Comparison of ENCODE assay signal across 14 cellular contexts in the genomic region with DNA sequence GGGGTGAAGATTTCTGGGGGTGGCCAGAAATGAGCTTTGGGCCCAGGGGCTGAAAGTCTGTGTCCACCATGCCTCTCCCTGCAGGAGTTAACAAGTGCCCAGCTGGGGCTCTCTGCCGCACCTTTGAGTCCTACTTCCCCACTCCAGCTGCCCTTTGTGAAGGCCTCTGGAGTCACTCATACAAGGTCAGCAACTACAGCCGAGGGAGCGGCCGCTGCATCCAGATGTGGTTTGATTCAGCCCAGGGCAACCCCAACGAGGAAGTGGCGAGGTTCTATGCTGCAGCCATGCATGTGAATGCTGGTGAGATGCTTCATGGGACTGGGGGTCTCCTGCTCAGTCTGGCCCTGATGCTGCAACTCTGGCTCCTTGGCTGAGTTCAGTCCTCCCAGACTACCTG. TPM values are rescaled to one million over a fixed set of nuclear protein-coding genes. Genes with fewer than 3 reads are reported as not detected.
DNase-seq lines count a peak whose midpoint lies in the region; ATAC-seq and TF ChIP-seq lines count a peak whose summit lies in the region.
"Had no signal": no experiment of that assay in that cellular context is flagged by ENCODE, and none has a peak within 500 bp of the region (broad histone marks: within the 10 kb centered on the region; RNA-seq: fewer than 3 reads in every experiment).

No MANE protein-coding gene starts in this region.

- 80 to 81% methylated on average over 1 to 6 of the region's 6 CpGs for WGBS in testis, 2 donors

- H3K9me2 ChIP-seq in OCI-LY1 (ENCODE audit: low read depth, low read length), result no peaks in the 10 kb centered on the region

- no peaks in the 10 kb centered on the region for H3K36me3 ChIP-seq in cardiac muscle cell
- no peaks in the 10 kb centered on the region for H3K36me3 ChIP-seq in OCI-LY1 (ENCODE audit: insufficient read depth, low read length)
- no peaks in the 10 kb centered on the region for H3K36me3 ChIP-seq in right atrium auricular region
- H3K36me3 ChIP-seq in testis (ENCODE audit: low read depth, missing control alignments), result no peaks in the 10 kb centered on the region

- H3K27me3 ChIP-seq in cardiac muscle cell (no peaks in the 10 kb centered on the region), OCI-LY1 (ENCODE audit: insufficient read depth, low read length) (no peaks in the 10 kb centered on the region), right atrium auricular region (no peaks in the 10 kb centered on the region), testis (no peaks in the 10 kb centered on the region)

- H3K4me3 ChIP-seq in cardiac muscle cell, result no peak overlapping the region
- H3K4me3 ChIP-seq in OCI-LY1 (ENCODE audit: low read depth, low read length, poor library complexity, severe bottlenecking), result peak overlapping the region; percentile 90
- H3K4me3 ChIP-seq in right atrium auricular region, result no peak overlapping the region
- H3K4me3 ChIP-seq in testis, result no peak overlapping the region
- H3K4me3 ChIP-seq: psoas muscle had no signal

- no peak for TF ChIP-seq CTCF in cardiac muscle cell (IDR thresholded peaks at IDR 0.05; ENCODE audit: low read depth, low read length)
- TF ChIP-seq CTCF in OCI-LY1 (IDR thresholded peaks at IDR 0.05; ENCODE audit: low read length), result no peak
- no peak for TF ChIP-seq CTCF in right atrium auricular region (IDR thresholded peaks at IDR 0.05)
- no peak for TF ChIP-seq CTCF in testis (IDR thresholded peaks at IDR 0.05)

- ATAC-seq in HG03432 (IDR thresholded peaks at IDR 0.05; ENCODE audit: unreplicated experiment), result no peak
- ATAC-seq: psoas muscle had no signal

- intact Hi-C loops in cardiac septum (cut with DNase I) (loop anchor here (5.0 to 10.0 kb wide), 2 partner anchors 179 to 593 kb away; a partner anchor contains a TSS), testis (cut with DNase I; ENCODE audit: low total_unique reads) (no loop called here)

- DNase-seq in cardiac muscle cell (ENCODE audit: low read depth in 1 of 2, low spot score in 1 of 2), result no peak
- DNase-seq in cardiac septum (ENCODE audit: low spot score), result no peak
- DNase-seq in right atrium auricular region (ENCODE audit: low spot score), result peak; percentile 59
- DNase-seq in testis, result peak; percentile 13
- DNase-seq in putamen (ENCODE audit: low spot score), result no peak
- DNase-seq in iPS-NIHi11 (ENCODE audit: low spot score), result no peak
- DNase-seq: activated T-cell treated with anti-CD3 and anti-CD28 coated beads for 4 hours; midbrain; NCI-H1048; NCI-H524 treated with DMSO at 0.1 percent for 48 hours; psoas muscle; stimulated activated naive CD4-positive, alpha-beta T cell had no signal

- peak overlapping the region; percentile 92 for H3K4me2 ChIP-seq in OCI-LY1 (ENCODE audit: low read length)

- no peak for TF ChIP-seq POLR2A in testis (IDR thresholded peaks at IDR 0.05)

- H3K27ac ChIP-seq in cardiac muscle cell (peak overlapping the region; percentile 93), OCI-LY1 (ENCODE audit: low read depth, low read length, poor library complexity, severe bottlenecking) (peak overlapping the region; percentile 88), right atrium auricular region (no peak overlapping the region), testis (no peak overlapping the region)
- H3K27ac ChIP-seq: psoas muscle had no signal

- no peaks in the 10 kb centered on the region for H3F3A ChIP-seq in OCI-LY1 (ENCODE audit: insufficient read depth, low read length)

- no peaks in the 10 kb centered on the region for H4K20me1 ChIP-seq in OCI-LY1 (ENCODE audit: insufficient read depth, low read length)

- no peaks in the 10 kb centered on the region for H3K9me3 ChIP-seq in cardiac muscle cell (ENCODE audit: low read depth)
- no peaks in the 10 kb centered on the region for H3K9me3 ChIP-seq in OCI-LY1 (ENCODE audit: low read length)
- H3K9me3 ChIP-seq in right atrium auricular region, result no peaks in the 10 kb centered on the region
- no peaks in the 10 kb centered on the region for H3K9me3 ChIP-seq in testis
- H3K9me3 ChIP-seq: psoas muscle had no signal

- no peak overlapping the region for H2AFZ ChIP-seq in OCI-LY1 (ENCODE audit: low read length)

- peak overlapping the region; percentile 60 for H3K9ac ChIP-seq in OCI-LY1 (ENCODE audit: low read length)

- H3K4me1 ChIP-seq in cardiac muscle cell (ENCODE audit: low read depth) (peaks cover 21% of the 10 kb centered on the region), OCI-LY1 (ENCODE audit: insufficient read depth, low read length, severe bottlenecking) (peaks cover 33% of the 10 kb centered on the region), right atrium auricular region (peaks cover 0 to 26% of the 10 kb centered on the region in 2 donors), testis (peaks cover 17% of the 10 kb centered on the region)

- no peaks in the 10 kb centered on the region for H3K79me2 ChIP-seq in OCI-LY1 (ENCODE audit: insufficient read depth, low read length)

RNA-seq across cellular contexts. Expression of a gene that starts 3.2 kb away (rescaled TPM):
- 178 and 182 TPM in 2 replicates for total RNA-seq in cardiac muscle cell
- 130 and 156 TPM in 2 replicates for polyA plus RNA-seq in cardiac muscle cell
- total RNA-seq in cardiac septum, result 132 TPM
- 10 to 100 TPM; 68.8 to 84.5 TPM for total RNA-seq in right atrium auricular region
- 100 to 1,000 TPM; 120 to 132 TPM for total RNA-seq in testis
- polyA plus RNA-seq in testis (ENCODE audit: insufficient read depth, low read depth, low replicate concordance), result 48.1 TPM

RNA-seq across cellular contexts. Expression of a gene that starts 4.8 kb away (rescaled TPM):
- total RNA-seq in cardiac muscle cell (not detected in 2 replicates), cardiac septum (11.7 TPM), right atrium auricular region (10 to 100 TPM; 10.8 to 32.5 TPM), testis (1 to 10 TPM; 1.3 to 8.7 TPM)
- polyA plus RNA-seq in cardiac muscle cell (not detected in 2 replicates), testis (ENCODE audit: insufficient read depth, low read depth, low replicate concordance) (37.3 TPM)

RNA-seq across cellular contexts. Expression of a gene that starts 22.6 kb away (rescaled TPM):
- total RNA-seq in cardiac muscle cell (0.30 and 0.92 TPM in 2 replicates), cardiac septum (not detected), right atrium auricular region (not detected), testis (1 to 10 TPM; 1.3 to 2.0 TPM)
- polyA plus RNA-seq in cardiac muscle cell (0.50 TPM in 1 of 2 replicates, not detected in the other), testis (ENCODE audit: insufficient read depth, low read depth, low replicate concordance) (1.6 TPM)
- total RNA-seq: psoas muscle had no signal

RNA-seq across cellular contexts. Expression of a gene that starts 29.4 kb away (rescaled TPM):
- 0.88 and 1.8 TPM in 2 replicates for total RNA-seq in cardiac muscle cell
- polyA plus RNA-seq in cardiac muscle cell, result 3.1 and 3.9 TPM in 2 replicates
- total RNA-seq in cardiac septum, result 0.22 TPM
- not detected for total RNA-seq in right atrium auricular region
- total RNA-seq in testis, result 1 to 10 TPM in 1 of 2 donors, not detected in 1; 1.2 TPM
- polyA plus RNA-seq in testis (ENCODE audit: insufficient read depth, low read depth, low replicate concordance), result 3.7 TPM
- polyA plus RNA-seq: psoas muscle had no signal

Comparison
In these comparisons a context has a peak if more than half of its experiments do, and no peak if none do; other contexts are left out.
1. DNase-seq: peak in right atrium auricular region (single experiment) and testis (single experiment); none in cardiac muscle cell (0 of 2), cardiac septum (single experiment), putamen (single experiment) and iPS-NIHi11 (single experiment).
2. H3K27ac ChIP-seq: peak in cardiac muscle cell (single experiment) and OCI-LY1 (single experiment); none in right atrium auricular region (0 of 2) and testis (0 of 2).